17 cellular contexts compared by ENCODE assay signal in genomic region chr15:45101749-45102148, GRCh38. TPM values are rescaled to one million over a fixed set of nuclear protein-coding genes. Genes with fewer than 3 reads are reported as not detected.
DNase-seq lines count a peak whose midpoint lies in the region; ATAC-seq and TF ChIP-seq lines count a peak whose summit lies in the region.
"Had no signal": no experiment of that assay in that cellular context is flagged by ENCODE, and none has a peak within 500 bp of the region (broad histone marks: within the 10 kb centered on the region; RNA-seq: fewer than 3 reads in every experiment).

No MANE protein-coding gene starts in this region.

- H3K4me1 ChIP-seq in left ventricle myocardium inferior = no peaks in the 10 kb centered on the region

- intact Hi-C loops in cardiac septum (cut with DNase I) = no loop called here
- intact Hi-C loops in left ventricle myocardium inferior (cut with micrococcal nuclease) = no loop called here
- intact Hi-C loops in sciatic nerve (cut with DNase I) = no loop called here

- TF ChIP-seq CTCF in left ventricle myocardium inferior (IDR thresholded peaks at IDR 0.05; ENCODE audit: borderline replicate concordance) = no peak

- peaks cover 15% of the 10 kb centered on the region for H3K27me3 ChIP-seq in left ventricle myocardium inferior (ENCODE audit: low read depth)
- H3K27me3 ChIP-seq: BLaER1 had no signal

- H3K4me3 ChIP-seq in left ventricle myocardium inferior = no peak overlapping the region
- H3K4me3 ChIP-seq: BLaER1, GM12878 had no signal

- ATAC-seq in esophagus mucosa (peak; percentile 30), sciatic nerve (no peak), HG02678 (IDR thresholded peaks at IDR 0.05; ENCODE audit: unreplicated experiment) (no peak), GM19351 (IDR thresholded peaks at IDR 0.05; ENCODE audit: unreplicated experiment) (no peak)
- ATAC-seq: GM12878 had no signal

- H3K9me3 ChIP-seq in left ventricle myocardium inferior (replicated peaks) = no peaks in the 10 kb centered on the region
- H3K9me3 ChIP-seq: BLaER1 had no signal

- DNase-seq in cardiac septum (ENCODE audit: low spot score) (peak; percentile 35), left ventricle myocardium inferior (no peak), sciatic nerve (ENCODE audit: low spot score) (peak; percentile 22), NCI-H748 treated with DMSO at 0.1 percent for 48 hours (lab: John Stamatoyannopoulos, UW) (no peak)
- DNase-seq: 8988T; Calu3; CD4-positive, alpha-beta memory T cell; DND-41; EL had no signal

- no peaks in the 10 kb centered on the region for H3K36me3 ChIP-seq in left ventricle myocardium inferior
- H3K36me3 ChIP-seq: BLaER1 had no signal

- no peak overlapping the region for H3K27ac ChIP-seq in left ventricle myocardium inferior (replicated peaks)
- H3K27ac ChIP-seq: BLaER1 had no signal

RNA-seq across cellular contexts. Expression of gene DUOX2, which starts 12.2 kb away (rescaled TPM):
- total RNA-seq in cardiac septum (0.19 TPM), left ventricle myocardium inferior (0.05 TPM), esophagus mucosa (29.3 TPM), sciatic nerve (1.5 TPM)
- total RNA-seq: G401 had no signal

RNA-seq across cellular contexts. Expression of gene DUOXA2, which starts 12.4 kb away (rescaled TPM):
- total RNA-seq in cardiac septum (not detected), left ventricle myocardium inferior (not detected), esophagus mucosa (10.4 TPM), sciatic nerve (not detected)
- total RNA-seq: A673; Calu3; CD4-positive, alpha-beta memory T cell; G401; GM12878; HT-29 had no signal

RNA-seq across cellular contexts. Expression of gene DUOXA1, which starts 27.9 kb away (rescaled TPM):
- total RNA-seq in cardiac septum (0.73 TPM), left ventricle myocardium inferior (0.30 TPM), esophagus mucosa (131 TPM), sciatic nerve (5.9 TPM)
- total RNA-seq: Calu3, G401 had no signal

RNA-seq across cellular contexts. Expression of gene DUOX1, which starts 28.0 kb away (rescaled TPM):
- total RNA-seq in cardiac septum (0.59 TPM), left ventricle myocardium inferior (0.80 TPM), esophagus mucosa (114 TPM), sciatic nerve (5.9 TPM)
- total RNA-seq: G401 had no signal

Comparison
In these comparisons a context has a peak if more than half of its experiments do, and no peak if none do; other contexts are left out.
1. DNase-seq: peak in cardiac septum (single experiment) and sciatic nerve (single experiment); none in left ventricle myocardium inferior (single experiment) and NCI-H748 treated with DMSO at 0.1 percent for 48 hours (single experiment).
2. RNA of gene DUOX2, which starts 12.2 kb away (total RNA-seq): 29.3 TPM in esophagus mucosa (single experiment); 1.5 TPM in sciatic nerve (single experiment), 0.19 TPM in cardiac septum (single experiment) and 0.05 TPM in left ventricle myocardium inferior (single experiment); every median in the first group is over 10 times any median in the second.
3. RNA of gene DUOXA2, which starts 12.4 kb away (total RNA-seq): 10.4 TPM in esophagus mucosa (single experiment); not detected in cardiac septum (single experiment), not detected in left ventricle myocardium inferior (single experiment) and not detected in sciatic nerve (single experiment); every median in the first group is over 10 times any median in the second.
4. RNA of gene DUOXA1, which starts 27.9 kb away (total RNA-seq): 131 TPM in esophagus mucosa (single experiment); 5.9 TPM in sciatic nerve (single experiment), 0.73 TPM in cardiac septum (single experiment) and 0.30 TPM in left ventricle myocardium inferior (single experiment); every median in the first group is over 10 times any median in the second.